In the genomic region with DNA sequence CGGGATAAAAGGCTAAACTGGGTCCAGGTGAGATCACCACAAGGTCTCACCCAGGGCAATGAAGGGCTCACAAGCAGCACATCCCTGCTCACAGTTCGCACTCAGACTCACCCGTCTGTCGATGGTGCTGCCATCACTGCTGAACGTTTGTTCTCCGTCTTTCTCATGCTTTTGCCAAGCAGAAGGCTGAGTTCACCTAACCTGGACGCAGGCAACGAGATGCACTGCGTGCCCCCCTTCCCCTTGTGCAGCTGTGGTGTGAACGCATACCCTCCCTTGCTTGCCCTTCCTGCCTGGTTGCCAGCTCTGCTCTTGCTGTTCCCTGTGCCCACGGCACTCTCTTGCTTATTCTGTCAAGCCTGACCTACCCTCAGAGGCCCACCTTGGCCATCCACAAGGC, we compare ENCODE assay signal across 1 cellular context.
A peak's percentile ranks its signal among the peaks of the same experiment; 100 is the strongest.
TF ChIP-seq lines count a peak whose summit lies in the region.

No MANE protein-coding gene starts in this region.

TF ChIP-seq in HepG2, 621 proteins besides CTCF, POLR2A, EP300 and RAD21:
- TF ChIP-seq, protein P1, sequence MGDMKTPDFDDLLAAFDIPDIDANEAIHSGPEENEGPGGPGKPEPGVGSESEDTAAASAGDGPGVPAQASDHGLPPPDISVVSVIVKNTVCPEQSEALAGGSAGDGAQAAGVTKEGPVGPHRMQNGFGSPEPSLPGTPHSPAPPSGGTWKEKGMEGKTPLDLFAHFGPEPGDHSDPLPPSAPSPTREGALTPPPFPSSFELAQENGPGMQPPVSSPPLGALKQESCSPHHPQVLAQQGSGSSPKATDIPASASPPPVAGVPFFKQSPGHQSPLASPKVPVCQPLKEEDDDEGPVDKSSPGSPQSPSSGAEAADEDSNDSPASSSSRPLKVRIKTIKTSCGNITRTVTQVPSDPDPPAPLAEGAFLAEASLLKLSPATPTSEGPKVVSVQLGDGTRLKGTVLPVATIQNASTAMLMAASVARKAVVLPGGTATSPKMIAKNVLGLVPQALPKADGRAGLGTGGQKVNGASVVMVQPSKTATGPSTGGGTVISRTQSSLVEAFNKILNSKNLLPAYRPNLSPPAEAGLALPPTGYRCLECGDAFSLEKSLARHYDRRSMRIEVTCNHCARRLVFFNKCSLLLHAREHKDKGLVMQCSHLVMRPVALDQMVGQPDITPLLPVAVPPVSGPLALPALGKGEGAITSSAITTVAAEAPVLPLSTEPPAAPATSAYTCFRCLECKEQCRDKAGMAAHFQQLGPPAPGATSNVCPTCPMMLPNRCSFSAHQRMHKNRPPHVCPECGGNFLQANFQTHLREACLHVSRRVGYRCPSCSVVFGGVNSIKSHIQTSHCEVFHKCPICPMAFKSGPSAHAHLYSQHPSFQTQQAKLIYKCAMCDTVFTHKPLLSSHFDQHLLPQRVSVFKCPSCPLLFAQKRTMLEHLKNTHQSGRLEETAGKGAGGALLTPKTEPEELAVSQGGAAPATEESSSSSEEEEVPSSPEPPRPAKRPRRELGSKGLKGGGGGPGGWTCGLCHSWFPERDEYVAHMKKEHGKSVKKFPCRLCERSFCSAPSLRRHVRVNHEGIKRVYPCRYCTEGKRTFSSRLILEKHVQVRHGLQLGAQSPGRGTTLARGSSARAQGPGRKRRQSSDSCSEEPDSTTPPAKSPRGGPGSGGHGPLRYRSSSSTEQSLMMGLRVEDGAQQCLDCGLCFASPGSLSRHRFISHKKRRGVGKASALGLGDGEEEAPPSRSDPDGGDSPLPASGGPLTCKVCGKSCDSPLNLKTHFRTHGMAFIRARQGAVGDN (CRISPR knock-in tag; IDR thresholded peaks at IDR 0.05), result peak; percentile 37
- TF ChIP-seq ZBTB38 (CRISPR knock-in tag; IDR thresholded peaks at IDR 0.05) (peak; percentile 42; the same call in 1 of the 2 replicates), SPEN (CRISPR knock-in tag; IDR thresholded peaks at IDR 0.05; ENCODE audit: low read depth) (no peak), ZNF549 (CRISPR knock-in tag; IDR thresholded peaks at IDR 0.05) (no peak)
